Comparison of ENCODE assay signal across 8 cellular contexts in the genomic region with DNA sequence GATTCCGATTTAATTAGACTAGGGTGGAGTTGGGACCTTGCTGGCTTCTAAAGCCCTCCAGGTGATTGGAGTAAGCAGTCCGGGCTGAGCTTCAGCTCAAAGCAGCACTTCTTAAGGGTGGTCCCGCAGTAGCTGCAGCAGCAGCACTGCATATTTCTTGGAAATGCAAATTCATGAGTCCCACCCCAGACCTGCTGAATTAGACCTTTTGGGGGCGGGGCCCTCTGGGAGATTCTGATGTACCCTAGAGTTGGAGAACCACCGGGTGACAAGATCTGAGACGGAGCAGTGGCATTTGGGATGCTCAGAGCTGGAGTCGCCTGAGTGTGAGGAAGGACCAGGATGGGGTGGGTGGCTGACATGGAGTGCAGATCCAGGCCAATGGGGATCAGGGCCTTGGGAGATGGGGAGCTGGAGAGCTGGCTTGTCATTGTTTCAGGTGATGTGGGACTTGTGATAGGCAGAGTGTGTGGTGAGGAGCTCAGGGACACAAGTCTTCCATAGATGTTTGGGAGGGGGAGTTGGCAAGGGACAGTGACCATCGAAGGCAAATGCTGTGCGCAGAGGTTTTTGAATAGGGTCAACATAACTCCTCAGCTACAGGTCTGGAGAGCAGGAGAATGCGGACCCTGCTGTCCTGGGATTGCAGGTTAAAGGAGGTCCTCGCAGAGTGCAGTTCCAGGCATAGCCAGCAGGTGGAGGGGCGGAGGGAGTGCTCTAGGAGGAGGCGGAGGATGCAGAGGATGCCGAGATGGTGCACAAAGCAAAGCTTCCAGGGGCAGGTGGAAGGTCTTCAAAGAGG.
A peak's percentile ranks its signal among the peaks of the same experiment; 100 is the strongest.
DNase-seq lines count a peak whose midpoint lies in the region; ATAC-seq, FAIRE-seq and TF ChIP-seq lines count a peak whose summit lies in the region.

No MANE protein-coding gene starts in this region.

- H3K9me3 ChIP-seq in small intestine (ENCODE audit: control insufficient read depth, low read depth) = no peaks in the 10 kb centered on the region

- H3K27me3 ChIP-seq in small intestine (ENCODE audit: control insufficient read depth in 2 of 2, insufficient read depth in 2 of 2, low read length in 2 of 2) = no peaks in the 10 kb centered on the region

- CTCF ChIA-PET in RWPE1 (lab: Yijun Ruan, JAX) = interaction anchor here (0.6 to 1.4 kb wide), 20 partner anchors 8 to 1300 kb away, joined by 3 to 12 read pairs (median 4); no protein-coding TSS in a partner anchor

- H3K4me3 ChIP-seq in small intestine (ENCODE audit: low read depth in 1 of 2, low read length in 2 of 2) = no peak overlapping the region

- no peaks in the 10 kb centered on the region for H3K36me3 ChIP-seq in small intestine (ENCODE audit: control insufficient read depth in 2 of 2, insufficient read depth in 2 of 2, low read length in 2 of 2)

- peak in 9 of 14 donors; percentile 2 to 43 (median 20) for DNase-seq in C1 segment of cervical spinal cord (lab: John Stamatoyannopoulos, UW)
- peak; percentile 76 for DNase-seq in RWPE1 (ENCODE audit: low spot score)
- peak; percentile 6 to 74 for DNase-seq in activated naive CD4-positive, alpha-beta T cell treated with anti-CD3 and anti-CD28 coated beads, Interleukin-2, amount 50 U/mL, for 72 hours (ENCODE audit: low spot score in 2 of 2)
- peak; percentile 68 for DNase-seq in left ventricle myocardium superior
- peak; percentile 40 for DNase-seq in small intestine
- no peak for DNase-seq in cortex of kidney (lab: John Stamatoyannopoulos, UW)

- H3K4me1 ChIP-seq in small intestine (ENCODE audit: control insufficient read depth in 2 of 2, insufficient read depth in 1 of 2, low read depth in 1 of 2, low read length in 1 of 2) = no peaks in the 10 kb centered on the region

- TF ChIP-seq CTCF in RWPE1 (conservative IDR thresholded peaks at IDR 0.05; ENCODE audit: low read depth) = peak; percentile 73

- H3K9me3 Mint-ChIP-seq in activated naive CD4-positive, alpha-beta T cell treated with anti-CD3 and anti-CD28 coated beads, Interleukin-2, amount 50 U/mL, for 72 hours = no peaks in the 10 kb centered on the region

- ATAC-seq in GM18909 (IDR thresholded peaks at IDR 0.05; ENCODE audit: poor library complexity, unreplicated experiment) (peak; percentile 87), HG03565 (IDR thresholded peaks at IDR 0.05; ENCODE audit: unreplicated experiment) (peak; percentile 75), left ventricle myocardium superior (peak; percentile 72)
- peak; percentile 49 to 77 for ATAC-seq in activated naive CD4-positive, alpha-beta T cell treated with anti-CD3 and anti-CD28 coated beads, Interleukin-2, amount 50 U/mL, for 72 hours

- intact Hi-C loops in left ventricle myocardium superior (cut with micrococcal nuclease) = no loop called here

- H3K27ac Mint-ChIP-seq in activated naive CD4-positive, alpha-beta T cell treated with anti-CD3 and anti-CD28 coated beads, Interleukin-2, amount 50 U/mL, for 72 hours = no peak overlapping the region

- POLR2A ChIA-PET in RWPE1 (lab: Yijun Ruan, JAX; ENCODE audit: low non-redundant PET) = no interaction called here

- no peaks in the 10 kb centered on the region for H3K36me3 Mint-ChIP-seq in activated naive CD4-positive, alpha-beta T cell treated with anti-CD3 and anti-CD28 coated beads, Interleukin-2, amount 50 U/mL, for 72 hours

- WGBS in small intestine, 3 donors = 48 to 56% (median 50%) methylated on average over 14 of the region's 14 CpGs

- H3K27ac ChIP-seq in RWPE1 (no peak overlapping the region), small intestine (ENCODE audit: low read depth in 1 of 2, low read length in 1 of 2) (no peak overlapping the region)

- no peak for FAIRE-seq in small intestine (lab: Jason Lieb, UNC)
